1 cellular context compared by ENCODE assay signal in genomic region chr2:72815655-72816268, GRCh38.
TF ChIP-seq lines count a peak whose summit lies in the region.

No MANE protein-coding gene starts in this region.

TF ChIP-seq in HCT116, 20 proteins besides CTCF, POLR2A, EP300 and RAD21 (continued from another document):
- TF ChIP-seq, protein P1, sequence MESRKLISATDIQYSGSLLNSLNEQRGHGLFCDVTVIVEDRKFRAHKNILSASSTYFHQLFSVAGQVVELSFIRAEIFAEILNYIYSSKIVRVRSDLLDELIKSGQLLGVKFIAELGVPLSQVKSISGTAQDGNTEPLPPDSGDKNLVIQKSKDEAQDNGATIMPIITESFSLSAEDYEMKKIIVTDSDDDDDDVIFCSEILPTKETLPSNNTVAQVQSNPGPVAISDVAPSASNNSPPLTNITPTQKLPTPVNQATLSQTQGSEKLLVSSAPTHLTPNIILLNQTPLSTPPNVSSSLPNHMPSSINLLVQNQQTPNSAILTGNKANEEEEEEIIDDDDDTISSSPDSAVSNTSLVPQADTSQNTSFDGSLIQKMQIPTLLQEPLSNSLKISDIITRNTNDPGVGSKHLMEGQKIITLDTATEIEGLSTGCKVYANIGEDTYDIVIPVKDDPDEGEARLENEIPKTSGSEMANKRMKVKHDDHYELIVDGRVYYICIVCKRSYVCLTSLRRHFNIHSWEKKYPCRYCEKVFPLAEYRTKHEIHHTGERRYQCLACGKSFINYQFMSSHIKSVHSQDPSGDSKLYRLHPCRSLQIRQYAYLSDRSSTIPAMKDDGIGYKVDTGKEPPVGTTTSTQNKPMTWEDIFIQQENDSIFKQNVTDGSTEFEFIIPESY (IDR thresholded peaks at IDR 0.05; ENCODE audit: extremely low read depth, insufficient replicate concordance, low read length), result no peak
- TF ChIP-seq ZFX (IDR thresholded peaks at IDR 0.05) (no peak), EGR1 (IDR thresholded peaks at IDR 0.05; ENCODE audit: low read depth) (no peak), REST (IDR thresholded peaks at IDR 0.05; ENCODE audit: low read depth) (no peak), POLR2AphosphoS5 (IDR thresholded peaks at IDR 0.05; ENCODE audit: low read depth, low read length) (no peak), EZH2phosphoT487 (IDR thresholded peaks at IDR 0.05; ENCODE audit: borderline replicate concordance) (no peak), JUND (IDR thresholded peaks at IDR 0.05) (no peak), EZH2 (IDR thresholded peaks at IDR 0.05) (no peak), TCF7L2 (IDR thresholded peaks at IDR 0.05; ENCODE audit: borderline replicate concordance, extremely low read depth, insufficient read depth, insufficient read length) (no peak), YY1 (IDR thresholded peaks at IDR 0.05; ENCODE audit: extremely low read depth, insufficient replicate concordance, low read depth, low read length) (no peak), SRF (IDR thresholded peaks at IDR 0.05; ENCODE audit: low read depth) (no peak), SIN3A (IDR thresholded peaks at IDR 0.05; ENCODE audit: low read depth) (no peak)
- TF ChIP-seq, protein P2, sequence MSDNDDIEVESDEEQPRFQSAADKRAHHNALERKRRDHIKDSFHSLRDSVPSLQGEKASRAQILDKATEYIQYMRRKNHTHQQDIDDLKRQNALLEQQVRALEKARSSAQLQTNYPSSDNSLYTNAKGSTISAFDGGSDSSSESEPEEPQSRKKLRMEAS (IDR thresholded peaks at IDR 0.05), result no peak
